ENCODE assay signal across 1 cellular context in genomic region chr18:59268127-59268721, GRCh38.
TF ChIP-seq lines count a peak whose summit lies in the region.

No MANE protein-coding gene starts in this region.

TF ChIP-seq in HCT116, 20 proteins besides CTCF, POLR2A, EP300 and RAD21 (continued from another document):
- TF ChIP-seq REST (IDR thresholded peaks at IDR 0.05; ENCODE audit: low read depth), result no peak
- TF ChIP-seq POLR2AphosphoS5 (IDR thresholded peaks at IDR 0.05; ENCODE audit: low read depth, low read length), result no peak
- no peak for TF ChIP-seq ZNF274 (IDR thresholded peaks at IDR 0.05; ENCODE audit: low read depth, low read length)
- no peak for TF ChIP-seq MAX (IDR thresholded peaks at IDR 0.05)
- TF ChIP-seq SIN3A (IDR thresholded peaks at IDR 0.05; ENCODE audit: low read depth), result no peak
- no peak for TF ChIP-seq EZH2 (IDR thresholded peaks at IDR 0.05)
- TF ChIP-seq JUND (IDR thresholded peaks at IDR 0.05), result no peak
- TF ChIP-seq ELF1 (IDR thresholded peaks at IDR 0.05; ENCODE audit: borderline replicate concordance, low read depth), result no peak
- TF ChIP-seq EGR1 (IDR thresholded peaks at IDR 0.05; ENCODE audit: low read depth), result no peak
- TF ChIP-seq ZBTB33 (IDR thresholded peaks at IDR 0.05; ENCODE audit: extremely low read depth, insufficient replicate concordance, low read length), result no peak
- no peak for TF ChIP-seq FOSL1 (IDR thresholded peaks at IDR 0.05; ENCODE audit: low read depth)
- no peak for TF ChIP-seq SP1 (IDR thresholded peaks at IDR 0.05; ENCODE audit: low read depth)
- TF ChIP-seq ZFX (IDR thresholded peaks at IDR 0.05), result no peak
- TF ChIP-seq CBX3 (IDR thresholded peaks at IDR 0.05; ENCODE audit: low read depth), result no peak
- TF ChIP-seq CEBPB (IDR thresholded peaks at IDR 0.05; ENCODE audit: low read depth), result no peak
- no peak for TF ChIP-seq EZH2phosphoT487 (IDR thresholded peaks at IDR 0.05; ENCODE audit: borderline replicate concordance)
